8 cellular contexts compared by ENCODE assay signal in genomic region chr22:30325065-30325720, GRCh38. TPM values are rescaled to one million over a fixed set of nuclear protein-coding genes. Genes with fewer than 3 reads are reported as not detected.
DNase-seq lines count a peak whose midpoint lies in the region; ATAC-seq, FAIRE-seq and TF ChIP-seq lines count a peak whose summit lies in the region.

No MANE protein-coding gene starts in this region.

- DNase-seq in H4 (ENCODE audit: low spot score) (peak; percentile 45), T-helper 17 cell (no peak), fibroblast of the aortic adventitia (ENCODE audit: low read depth) (peak; percentile 83), pancreas (no peak), DMS153 (lab: John Stamatoyannopoulos, UW) (no peak), superior temporal gyrus (ENCODE audit: extremely low spot score) (no peak)
- DNase-seq in NK-92 treated with Interleukin-12 subunit alpha and Interleukin-12 subunit beta, amount 100 ng/mL, for 24 hours (lab: John Stamatoyannopoulos, UW): no peak

- 52 to 63% methylated on average over 5 of the region's 5 CpGs for WGBS in pancreas, 2 donors

- intact Hi-C loops in pancreas (cut with DNase I): no loop called here

- no peaks in the 10 kb centered on the region for H3K9me3 ChIP-seq in T-helper 17 cell (ENCODE audit: control insufficient read depth, low read length, poor library complexity, severe bottlenecking)
- H3K9me3 ChIP-seq in pancreas: no peaks in the 10 kb centered on the region

- no peaks in the 10 kb centered on the region for H3K36me3 ChIP-seq in pancreas

- peak overlapping the region; percentile 96 for H3K4me3 Mint-ChIP-seq in T-helper 17 cell

- H3K4me3 ChIP-seq in fibroblast of the aortic adventitia (ENCODE audit: low read depth, low read length) (peak overlapping the region; percentile 83), pancreas (peak overlapping the region in 3 of 4 donors; percentile 8 to 95 (median 89))

- H3K27me3 ChIP-seq in pancreas: no peaks in the 10 kb centered on the region

- no peak for TF ChIP-seq CTCF in fibroblast of the aortic adventitia (IDR thresholded peaks at IDR 0.05; ENCODE audit: insufficient read depth, low read length)
- TF ChIP-seq CTCF in pancreas (IDR thresholded peaks at IDR 0.05): no peak

- peak overlapping the region; percentile 89 for H3K27ac Mint-ChIP-seq in T-helper 17 cell

- peaks cover 0 to 31% (median 18%) of the 10 kb centered on the region in 3 donors for H3K4me1 ChIP-seq in pancreas

- ATAC-seq in T-helper 17 cell (no peak), pancreas (peak in 2 of 4 donors; percentile 5 to 16), HG02885 (IDR thresholded peaks at IDR 0.05; ENCODE audit: poor library complexity, unreplicated experiment) (no peak)

- H3K27ac ChIP-seq in pancreas: peak overlapping the region in 1 of 4 donors; percentile 28

- no peaks in the 10 kb centered on the region for H3K27me3 Mint-ChIP-seq in T-helper 17 cell

- peaks cover 59% of the 10 kb centered on the region for H3K4me1 Mint-ChIP-seq in T-helper 17 cell

- no peaks in the 10 kb centered on the region for H3K36me3 Mint-ChIP-seq in T-helper 17 cell (ENCODE audit: low read depth)

- no peak for FAIRE-seq in pancreas (lab: Jason Lieb, UNC)

RNA-seq across cellular contexts. Expression of gene TBC1D10A, which starts 1.5 kb away (rescaled TPM):
- 7.5 and 8.4 TPM in 2 replicates for total RNA-seq in H4 (2014; rRNA removed; shearing (Covaris generic))
- total RNA-seq in T-helper 17 cell (10 to 100 TPM; 46.9 to 63.1 TPM), fibroblast of the aortic adventitia (ENCODE audit: low replicate concordance) (12.9 and 24.1 TPM in 2 replicates), pancreas (10 to 100 TPM in 1 of 6 donors, 1 to 10 TPM in 5; 4.0 to 14.1 (median 7.4) TPM)
- polyA plus RNA-seq in pancreas: 10 to 100 TPM; 12.4 to 19.4 TPM

RNA-seq across cellular contexts. Expression of gene SF3A1, which starts 31.5 kb away (rescaled TPM):
- 14.5 and 45.6 TPM in 2 replicates for total RNA-seq in H4 (2014; rRNA removed; shearing (Covaris generic))
- total RNA-seq in T-helper 17 cell (100 to 1,000 TPM; 317 to 372 TPM), fibroblast of the aortic adventitia (ENCODE audit: low replicate concordance) (40.8 and 43.7 TPM in 2 replicates), pancreas (100 to 1,000 TPM in 1 of 6 donors, 10 to 100 TPM in 5; 77.2 to 102 (median 95.4) TPM)
- 10 to 100 TPM; 19.2 to 21.6 TPM for polyA plus RNA-seq in pancreas

RNA-seq across cellular contexts. Expression of gene CCDC157, which starts 31.6 kb away (rescaled TPM):
- total RNA-seq in H4 (2014; rRNA removed; shearing (Covaris generic)): 0.70 and 1.4 TPM in 2 replicates
- total RNA-seq in T-helper 17 cell (1 to 10 TPM; 6.7 to 9.4 TPM), fibroblast of the aortic adventitia (ENCODE audit: low replicate concordance) (1.2 and 2.6 TPM in 2 replicates), pancreas (1 to 10 TPM; 1.1 to 2.6 (median 1.2) TPM)
- polyA plus RNA-seq in pancreas: 1 to 10 TPM; 5.3 to 8.2 TPM

RNA-seq across cellular contexts. Expression of gene CASTOR1, which starts 35.9 kb away (rescaled TPM):
- total RNA-seq in H4 (2014; rRNA removed; shearing (Covaris generic)): 2.9 and 6.6 TPM in 2 replicates
- total RNA-seq in T-helper 17 cell: 10 to 100 TPM; 10.6 to 12.4 TPM
- total RNA-seq in fibroblast of the aortic adventitia (ENCODE audit: low replicate concordance): 0.16 and 4.9 TPM in 2 replicates
- total RNA-seq in pancreas: 1 to 10 TPM; 1.8 to 7.3 (median 3.8) TPM
- 1 to 10 TPM; 7.3 to 8.3 TPM for polyA plus RNA-seq in pancreas

RNA-seq across cellular contexts. Expression of gene OSM, which starts 58.5 kb away (rescaled TPM):
- total RNA-seq in H4 (2014; rRNA removed; shearing (Covaris generic)): not detected in 2 replicates
- total RNA-seq in T-helper 17 cell (10 to 100 TPM; 29.1 to 35.2 TPM), fibroblast of the aortic adventitia (ENCODE audit: low replicate concordance) (not detected in 2 replicates), pancreas (1 to 10 TPM in 2 of 6 donors, under 1 TPM in 3, not detected in 1; 0.13 to 1.5 (median 0.38) TPM)
- under 1 TPM; 0.23 to 0.26 TPM for polyA plus RNA-seq in pancreas

Comparison
In these comparisons a context has a peak if more than half of its experiments do, and no peak if none do; other contexts are left out.
1. DNase-seq: peak in H4 (single experiment) and fibroblast of the aortic adventitia (single experiment); none in T-helper 17 cell (0 of 3), pancreas (0 of 6), DMS153 (single experiment), superior temporal gyrus (single experiment) and NK-92 treated with Interleukin-12 subunit alpha and Interleukin-12 subunit beta, amount 100 ng/mL, for 24 hours (single experiment).